Comparison of ENCODE assay signal across 16 cellular contexts in genomic region chr21:22223385-22223784, GRCh38.
A peak's percentile ranks its signal among the peaks of the same experiment; 100 is the strongest.
DNase-seq lines count a peak whose midpoint lies in the region; ATAC-seq, FAIRE-seq and TF ChIP-seq lines count a peak whose summit lies in the region.
"Had no signal": no experiment of that assay in that cellular context is flagged by ENCODE, and none has a peak within 500 bp of the region (broad histone marks: within the 10 kb centered on the region; RNA-seq: fewer than 3 reads in every experiment).

No MANE protein-coding gene starts in this region.

- H3K4me1 Mint-ChIP-seq in activated T-helper 2 cell treated with anti-CD3 and anti-CD28 coated beads, Interferon-gamma antibody, Interleukin-2, Interleukin-4, amounts not matched to agents 10 μg/mL and 5 μg/mL and 100 μg/mL, durations not matched to agents 14 hours and 24 hours and 36 hours (ENCODE audit: low read depth) = peaks cover 3% of the 10 kb centered on the region

- no peak overlapping the region for H3K4ac ChIP-seq in mesenchymal stem cell (ENCODE audit: low read depth in 1 of 2, low read length in 2 of 2)

- H3K36me3 ChIP-seq in mesenchymal stem cell (ENCODE audit: control insufficient read depth in 1 of 2, insufficient read depth in 2 of 2, low read depth in 1 of 2, low read length in 2 of 2) (no peaks in the 10 kb centered on the region), colonic mucosa (no peaks in the 10 kb centered on the region)

- H3K9me3 ChIP-seq in mesenchymal stem cell (ENCODE audit: control insufficient read depth, low read length) (no peaks in the 10 kb centered on the region), colonic mucosa (no peaks in the 10 kb centered on the region)

- no peak overlapping the region for H3K14ac ChIP-seq in mesenchymal stem cell (ENCODE audit: low read length in 2 of 2)

- H3K4me3 ChIP-seq in mesenchymal stem cell (ENCODE audit: insufficient read depth in 1 of 2, low read depth in 1 of 2, low read length in 2 of 2) (no peak overlapping the region), colonic mucosa (no peak overlapping the region)

- H3K4me2 ChIP-seq in mesenchymal stem cell (ENCODE audit: low read length, poor library complexity, severe bottlenecking) = no peak overlapping the region

- H3K27ac ChIP-seq in mesenchymal stem cell (ENCODE audit: low read length, poor library complexity, severe bottlenecking) (no peak overlapping the region), colonic mucosa (no peak overlapping the region)

- no peaks in the 10 kb centered on the region for H3K27me3 ChIP-seq in mesenchymal stem cell (ENCODE audit: control insufficient read depth in 1 of 2, insufficient read depth in 1 of 2, low read length in 2 of 2)
- H3K27me3 ChIP-seq in colonic mucosa = no peaks in the 10 kb centered on the region

- peak overlapping the region; percentile 8 for H3K27ac Mint-ChIP-seq in activated T-helper 2 cell treated with anti-CD3 and anti-CD28 coated beads, Interferon-gamma antibody, Interleukin-2, Interleukin-4, amounts not matched to agents 10 μg/mL and 5 μg/mL and 100 μg/mL, durations not matched to agents 14 hours and 24 hours and 36 hours
- H3K27ac Mint-ChIP-seq: B cell, HFFc6 had no signal

- intact Hi-C loops in activated T-helper 2 cell treated with anti-CD3 and anti-CD28 coated beads, Interferon-gamma antibody, Interleukin-2, Interleukin-4, amounts not matched to agents 10 μg/mL and 5 μg/mL and 100 μg/mL, durations not matched to agents 14 hours and 24 hours and 36 hours (cut with micrococcal nuclease) = no loop called here
- intact Hi-C loops in colonic mucosa (cut with DNase I) = no loop called here
- intact Hi-C loops in cardiac septum (cut with DNase I) = no loop called here

- H2BK120ac ChIP-seq in mesenchymal stem cell (ENCODE audit: low read depth, low read length) = no peak overlapping the region

- no peak overlapping the region for H2BK12ac ChIP-seq in mesenchymal stem cell (ENCODE audit: low read length in 2 of 2)

- no peak for TF ChIP-seq CTCF in colonic mucosa (IDR thresholded peaks at IDR 0.05)

- H3K18ac ChIP-seq in mesenchymal stem cell (ENCODE audit: low read depth in 1 of 2, low read length in 2 of 2) = no peak overlapping the region

- no peaks in the 10 kb centered on the region for H3K79me1 ChIP-seq in mesenchymal stem cell (replicated peaks; ENCODE audit: low read length, poor library complexity, severe bottlenecking)

- ATAC-seq in GM19452 (IDR thresholded peaks at IDR 0.05; ENCODE audit: unreplicated experiment) (peak; percentile 69), HG03025 (IDR thresholded peaks at IDR 0.05; ENCODE audit: low FRiP score, unreplicated experiment) (peak; percentile 63)

- H2BK15ac ChIP-seq in mesenchymal stem cell (ENCODE audit: low read depth, poor library complexity, severe bottlenecking) = no peak overlapping the region

- peak; percentile 48 for DNase-seq in ELR (ENCODE audit: low read depth)
- no peak for DNase-seq in activated T-helper 2 cell treated with anti-CD3 and anti-CD28 coated beads, Interferon-gamma antibody, Interleukin-2, Interleukin-4, amounts not matched to agents 10 μg/mL and 5 μg/mL and 100 μg/mL, durations not matched to agents 14 hours and 24 hours and 36 hours (ENCODE audit: low spot score)
- no peak for DNase-seq in mesenchymal stem cell
- no peak for DNase-seq in RCC 7860 (ENCODE audit: low spot score)
- no peak for DNase-seq in colonic mucosa
- DNase-seq in cardiac septum (ENCODE audit: low spot score) = no peak
- DNase-seq: activated CD4-positive, alpha-beta T cell treated with anti-CD3 and anti-CD28 coated beads, Interleukin-2, amount 50 U/mL, for 48 hours; aorta; HFFc6; Kasumi-1; NCI-H446; stimulated activated CD4-positive, alpha-beta T cell treated with anti-CD3 and anti-CD28 coated beads, Interleukin-4, amount 100 ng/mL, for 1 hour had no signal

- no peak overlapping the region for H4K91ac ChIP-seq in mesenchymal stem cell (ENCODE audit: low read length)

- no peaks in the 10 kb centered on the region for H3K9me3 Mint-ChIP-seq in activated T-helper 2 cell treated with anti-CD3 and anti-CD28 coated beads, Interferon-gamma antibody, Interleukin-2, Interleukin-4, amounts not matched to agents 10 μg/mL and 5 μg/mL and 100 μg/mL, durations not matched to agents 14 hours and 24 hours and 36 hours

- peaks cover 2% of the 10 kb centered on the region for H3K27me3 Mint-ChIP-seq in activated T-helper 2 cell treated with anti-CD3 and anti-CD28 coated beads, Interferon-gamma antibody, Interleukin-2, Interleukin-4, amounts not matched to agents 10 μg/mL and 5 μg/mL and 100 μg/mL, durations not matched to agents 14 hours and 24 hours and 36 hours (ENCODE audit: low read depth)
- H3K27me3 Mint-ChIP-seq: B cell had no signal

- no peak overlapping the region for H2BK5ac ChIP-seq in mesenchymal stem cell (ENCODE audit: low read depth, low read length, poor library complexity, severe bottlenecking)

- no peak for FAIRE-seq in RCC 7860 (lab: Jason Lieb, UNC)
- FAIRE-seq: endothelial cell of umbilical vein had no signal

- no peak overlapping the region for H4K8ac ChIP-seq in mesenchymal stem cell (ENCODE audit: low read length)

- no peak overlapping the region for H3K23ac ChIP-seq in mesenchymal stem cell (ENCODE audit: low read length in 2 of 2)

- H3K4me1 ChIP-seq in mesenchymal stem cell (ENCODE audit: control insufficient read depth, insufficient read depth, low read depth, low read length) = no peaks in the 10 kb centered on the region
- H3K4me1 ChIP-seq in colonic mucosa = no peaks in the 10 kb centered on the region

- H3K9ac ChIP-seq in mesenchymal stem cell (ENCODE audit: low read length) (no peak overlapping the region), colonic mucosa (ENCODE audit: low read depth in 2 of 2, low read length in 2 of 2) (no peak overlapping the region)

- H2AFZ ChIP-seq in mesenchymal stem cell (ENCODE audit: low read depth, low read length) = no peak overlapping the region

- 81% methylated on average over 1 of the region's 3 CpGs for WGBS in mesenchymal stem cell

- H3K36me3 Mint-ChIP-seq in activated T-helper 2 cell treated with anti-CD3 and anti-CD28 coated beads, Interferon-gamma antibody, Interleukin-2, Interleukin-4, amounts not matched to agents 10 μg/mL and 5 μg/mL and 100 μg/mL, durations not matched to agents 14 hours and 24 hours and 36 hours (ENCODE audit: low read depth) = no peaks in the 10 kb centered on the region

- no peak overlapping the region for H2AK5ac ChIP-seq in mesenchymal stem cell (ENCODE audit: low read length, severe bottlenecking)

- H3K4me3 Mint-ChIP-seq in activated T-helper 2 cell treated with anti-CD3 and anti-CD28 coated beads, Interferon-gamma antibody, Interleukin-2, Interleukin-4, amounts not matched to agents 10 μg/mL and 5 μg/mL and 100 μg/mL, durations not matched to agents 14 hours and 24 hours and 36 hours (ENCODE audit: low read depth) = no peak overlapping the region
- H3K4me3 Mint-ChIP-seq: B cell, HFFc6 had no signal
